In genomic region chr11:27471588-27472397, GRCh38 we compare ENCODE assay signal across 8 cellular contexts. TPM values are rescaled to one million over a fixed set of nuclear protein-coding genes. Genes with fewer than 3 reads are reported as not detected.
A peak's percentile ranks its signal among the peaks of the same experiment; 100 is the strongest.
DNase-seq lines count a peak whose midpoint lies in the region; ATAC-seq and TF ChIP-seq lines count a peak whose summit lies in the region.

No MANE protein-coding gene starts in this region.

- no peaks in the 10 kb centered on the region for H3K36me3 ChIP-seq in left lung

- peaks cover 46% of the 10 kb centered on the region for H3K4me1 Mint-ChIP-seq in CD14-positive monocyte

- H3K27me3 ChIP-seq in left lung, result peaks cover 0 to 54% of the 10 kb centered on the region in 2 donors

- TF ChIP-seq CTCF in CD14-positive monocyte (IDR thresholded peaks at IDR 0.05), result no peak
- TF ChIP-seq CTCF in left lung (IDR thresholded peaks at IDR 0.05), result no peak

- peak overlapping the region in 3 of 7 donors; percentile 25 to 59 (median 35) for H3K27ac Mint-ChIP-seq in CD14-positive monocyte

- H3K27ac ChIP-seq in cingulate gyrus (ENCODE audit: low read depth, low read length) (peak overlapping the region; percentile 66), left lung (peak overlapping the region; percentile 68 to 70)

- H3K9me3 Mint-ChIP-seq in CD14-positive monocyte, result peaks cover 0 to 5% (median 0%) of the 10 kb centered on the region in 7 donors

- DNase-seq in CD14-positive monocyte (ENCODE audit: low spot score), result peak; percentile 63
- DNase-seq in left lung, result peak; percentile 55 to 85
- DNase-seq in stimulated activated CD8-positive, alpha-beta memory T cell treated with anti-CD3 and anti-CD28 coated beads, Interleukin-4, amount 100 ng/mL, for 48 hours, result peak; percentile 29
- no peak for DNase-seq in NCI-H1048 (lab: John Stamatoyannopoulos, UW)

- ATAC-seq in GM19023 (IDR thresholded peaks at IDR 0.05; ENCODE audit: unreplicated experiment) (peak; percentile 50), HG03175 (IDR thresholded peaks at IDR 0.05; ENCODE audit: unreplicated experiment) (peak; percentile 46), SK-N-SH treated with all-trans-retinoic acid at 6 μM for 48 hours (peak; percentile 38), left lung (peak; percentile 36)

- no peaks in the 10 kb centered on the region for H3K9me3 ChIP-seq in left lung

- peaks cover 28 to 34% (median 30%) of the 10 kb centered on the region in 3 donors for H3K27me3 Mint-ChIP-seq in CD14-positive monocyte (ENCODE audit: low read depth in 3 of 3)

- peaks cover 0 to 4% of the 10 kb centered on the region in 2 donors for H3K36me3 Mint-ChIP-seq in CD14-positive monocyte

- intact Hi-C loops in CD14-positive monocyte (cut with micrococcal nuclease), result loop anchor here in 1 of 2 donors (5.0 kb wide), 1 partner anchor 36 kb away; the partner anchor contains the start of gene LIN7C
- intact Hi-C loops in left lung (cut with DNase I), result no loop called here

- peak overlapping the region; percentile 78 to 89 for H3K4me3 Mint-ChIP-seq in CD14-positive monocyte

- H3K4me3 ChIP-seq in left lung, result peak overlapping the region; percentile 56 to 58

- peaks cover 5 to 10% of the 10 kb centered on the region in 2 donors for H3K4me1 ChIP-seq in left lung

TF ChIP-seq in SK-N-SH treated with all-trans-retinoic acid at 6 μM for 48 hours, 23 proteins besides CTCF, POLR2A, EP300 and RAD21:
- no peak for TF ChIP-seq PPARA (CRISPR knock-in tag; IDR thresholded peaks at IDR 0.05; ENCODE audit: borderline replicate concordance)
- no peak for TF ChIP-seq POU6F1 (CRISPR knock-in tag; IDR thresholded peaks at IDR 0.05; ENCODE audit: borderline replicate concordance, low read depth)
- no peak for TF ChIP-seq CREB5 (CRISPR knock-in tag; IDR thresholded peaks at IDR 0.05; ENCODE audit: low read depth)
- TF ChIP-seq CSRNP3 (CRISPR knock-in tag; IDR thresholded peaks at IDR 0.05), result no peak
- TF ChIP-seq BACH2 (CRISPR knock-in tag; IDR thresholded peaks at IDR 0.05; ENCODE audit: borderline replicate concordance), result no peak
- no peak for TF ChIP-seq ZFP3 (CRISPR knock-in tag; IDR thresholded peaks at IDR 0.05)
- TF ChIP-seq TOX (CRISPR knock-in tag; IDR thresholded peaks at IDR 0.05; ENCODE audit: borderline replicate concordance), result no peak
- TF ChIP-seq ZNF8 (CRISPR knock-in tag; IDR thresholded peaks at IDR 0.05), result no peak
- TF ChIP-seq ZNF70 (CRISPR knock-in tag; IDR thresholded peaks at IDR 0.05), result no peak
- TF ChIP-seq ESRRG (CRISPR knock-in tag; IDR thresholded peaks at IDR 0.05), result no peak
- TF ChIP-seq CSDC2 (CRISPR knock-in tag; IDR thresholded peaks at IDR 0.05), result no peak
- no peak for TF ChIP-seq ARNTL (CRISPR knock-in tag; IDR thresholded peaks at IDR 0.05; ENCODE audit: borderline replicate concordance, low read depth)
- TF ChIP-seq PATZ1 (CRISPR knock-in tag; IDR thresholded peaks at IDR 0.05; ENCODE audit: borderline replicate concordance), result no peak

RNA-seq across cellular contexts. Expression of gene LGR4, which starts 0.8 kb away (rescaled TPM):
- polyA plus RNA-seq in CD14-positive monocyte, result under 1 TPM; 0.72 to 0.92 TPM
- 1 to 10 TPM; 4.0 to 6.9 TPM for total RNA-seq in left lung

RNA-seq across cellular contexts. Expression of gene LIN7C, which starts 34.8 kb away (rescaled TPM):
- polyA plus RNA-seq in CD14-positive monocyte, result 10 to 100 TPM; 18.9 to 24.0 TPM
- total RNA-seq in left lung, result 10 to 100 TPM; 25.7 to 31.5 TPM
